1 cellular context compared by ENCODE assay signal in the genomic region with DNA sequence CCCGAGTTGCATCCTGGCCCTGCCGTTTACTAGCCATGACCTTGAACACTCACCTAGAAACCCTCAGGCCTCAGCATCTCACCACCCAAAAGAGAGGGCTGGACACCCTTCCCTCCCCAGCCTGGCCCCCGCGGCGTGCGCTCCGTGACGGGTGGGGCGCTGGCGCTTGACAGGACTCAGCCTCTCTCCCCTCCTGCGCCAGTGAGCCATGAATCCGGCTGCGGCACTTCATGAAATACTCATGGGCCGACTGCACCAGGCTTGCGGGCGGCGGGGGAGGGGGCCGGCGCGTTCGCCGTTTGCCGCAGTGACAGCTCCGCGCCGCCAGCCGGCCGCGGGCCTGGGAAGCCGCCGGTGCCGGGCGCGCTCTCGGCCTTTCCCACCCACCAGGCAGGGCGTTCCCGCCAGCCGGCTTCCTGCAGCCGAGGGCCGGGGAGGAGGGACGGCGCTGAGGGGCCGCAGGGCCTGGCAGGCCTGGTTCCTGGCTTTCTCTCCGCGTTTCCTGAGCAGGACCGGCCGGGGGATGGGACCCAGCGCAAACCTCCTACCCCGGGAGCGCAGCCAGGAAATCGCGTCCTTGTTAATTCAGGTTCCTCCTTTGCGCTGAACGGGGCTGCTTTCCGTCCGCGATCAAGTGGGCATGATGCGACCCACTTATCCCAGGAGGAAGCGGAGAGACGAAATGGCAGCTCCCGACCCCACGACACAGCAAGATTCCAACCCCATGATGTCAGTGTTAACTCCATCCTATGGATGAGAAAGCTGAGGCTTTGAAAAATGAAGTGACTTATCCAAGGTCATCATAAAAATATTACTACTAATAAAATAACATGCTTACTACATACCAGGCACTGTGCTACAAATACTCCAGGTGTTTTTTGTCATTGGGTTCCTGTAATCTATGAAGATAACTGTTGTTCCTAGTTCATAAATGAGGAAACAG.
A peak's percentile ranks its signal among the peaks of the same experiment; 100 is the strongest.
TF ChIP-seq lines count a peak whose summit lies in the region.

No MANE protein-coding gene starts in this region.

TF ChIP-seq in GM12878, 131 proteins besides CTCF, POLR2A, EP300 and RAD21 (continued from another document and continues in another):
- TF ChIP-seq, protein P1, sequence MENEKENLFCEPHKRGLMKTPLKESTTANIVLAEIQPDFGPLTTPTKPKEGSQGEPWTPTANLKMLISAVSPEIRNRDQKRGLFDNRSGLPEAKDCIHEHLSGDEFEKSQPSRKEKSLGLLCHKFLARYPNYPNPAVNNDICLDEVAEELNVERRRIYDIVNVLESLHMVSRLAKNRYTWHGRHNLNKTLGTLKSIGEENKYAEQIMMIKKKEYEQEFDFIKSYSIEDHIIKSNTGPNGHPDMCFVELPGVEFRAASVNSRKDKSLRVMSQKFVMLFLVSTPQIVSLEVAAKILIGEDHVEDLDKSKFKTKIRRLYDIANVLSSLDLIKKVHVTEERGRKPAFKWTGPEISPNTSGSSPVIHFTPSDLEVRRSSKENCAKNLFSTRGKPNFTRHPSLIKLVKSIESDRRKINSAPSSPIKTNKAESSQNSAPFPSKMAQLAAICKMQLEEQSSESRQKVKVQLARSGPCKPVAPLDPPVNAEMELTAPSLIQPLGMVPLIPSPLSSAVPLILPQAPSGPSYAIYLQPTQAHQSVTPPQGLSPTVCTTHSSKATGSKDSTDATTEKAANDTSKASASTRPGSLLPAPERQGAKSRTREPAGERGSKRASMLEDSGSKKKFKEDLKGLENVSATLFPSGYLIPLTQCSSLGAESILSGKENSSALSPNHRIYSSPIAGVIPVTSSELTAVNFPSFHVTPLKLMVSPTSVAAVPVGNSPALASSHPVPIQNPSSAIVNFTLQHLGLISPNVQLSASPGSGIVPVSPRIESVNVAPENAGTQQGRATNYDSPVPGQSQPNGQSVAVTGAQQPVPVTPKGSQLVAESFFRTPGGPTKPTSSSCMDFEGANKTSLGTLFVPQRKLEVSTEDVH (IDR thresholded peaks at IDR 0.05; ENCODE audit: low read depth, partially characterized antibody), result no peak
- TF ChIP-seq CUX1 (IDR thresholded peaks at IDR 0.05; ENCODE audit: insufficient replicate concordance, low read depth, low read length) (no peak), CBFB (IDR thresholded peaks at IDR 0.05; ENCODE audit: low read depth) (no peak), DPF2 (IDR thresholded peaks at IDR 0.05) (peak; percentile 87; the same call in 1 of the 2 replicates), YY1 (IDR thresholded peaks at IDR 0.05; ENCODE audit: low read depth, low read length) (no peak), SIN3A (IDR thresholded peaks at IDR 0.05; ENCODE audit: low read depth, low read length) (peak; percentile 33; the same call in 1 of the 2 replicates), ZNF24 (IDR thresholded peaks at IDR 0.05) (0 out of 2 replicates have a peak, but pooled peaks have one; percentile 59), ATF3 (IDR thresholded peaks at IDR 0.05; ENCODE audit: borderline replicate concordance, extremely low read depth, low read depth, low read length) (no peak), PAX5 (IDR thresholded peaks at IDR 0.05; ENCODE audit: borderline replicate concordance, low read depth, low read length) (peak; percentile 78; the same call in 1 of the 2 replicates), CREB1 (IDR thresholded peaks at IDR 0.05; ENCODE audit: low read depth) (no peak), BRCA1 (IDR thresholded peaks at IDR 0.05; ENCODE audit: low read depth, low read length) (no peak), PML (IDR thresholded peaks at IDR 0.05; ENCODE audit: low read length) (no peak), ZNF384 (IDR thresholded peaks at IDR 0.05; ENCODE audit: borderline replicate concordance, low read depth, low read length) (no peak), RB1 (IDR thresholded peaks at IDR 0.05; ENCODE audit: borderline replicate concordance) (peak; percentile 84; the same call in 1 of the 2 replicates), REST (IDR thresholded peaks at IDR 0.05; ENCODE audit: low read depth, low read length) (no peak), IRF4 (IDR thresholded peaks at IDR 0.05; ENCODE audit: low read depth, low read length) (no peak), SMARCA5 (IDR thresholded peaks at IDR 0.05) (peak; percentile 59), FOXK2 (IDR thresholded peaks at IDR 0.05) (no peak), ZNF207 (IDR thresholded peaks at IDR 0.05; ENCODE audit: borderline replicate concordance) (0 out of 2 replicates have a peak, but pooled peaks have one; percentile 51), CHD1 (IDR thresholded peaks at IDR 0.05; ENCODE audit: low read depth, low read length) (no peak), NFYA (IDR thresholded peaks at IDR 0.05; ENCODE audit: borderline replicate concordance, low read depth, low read length) (no peak), TCF3 (IDR thresholded peaks at IDR 0.05; ENCODE audit: borderline replicate concordance, insufficient read depth, low read depth, low read length) (no peak), RCOR1 (conservative IDR thresholded peaks at IDR 0.05; ENCODE audit: low read depth, low read length) (peak; percentile 53; the same call in 1 of the 2 replicates), RAD51 (IDR thresholded peaks at IDR 0.05) (no peak), BHLHE40 (IDR thresholded peaks at IDR 0.05; ENCODE audit: borderline replicate concordance in 1 of 2, low read depth in 2 of 2, low read length in 1 of 2) (peak; percentile 34 to 69; a peak in 2 of 4 replicates), NRF1 (conservative IDR thresholded peaks at IDR 0.05; ENCODE audit: low read depth, low read length) (no peak)
- TF ChIP-seq, protein P2, sequence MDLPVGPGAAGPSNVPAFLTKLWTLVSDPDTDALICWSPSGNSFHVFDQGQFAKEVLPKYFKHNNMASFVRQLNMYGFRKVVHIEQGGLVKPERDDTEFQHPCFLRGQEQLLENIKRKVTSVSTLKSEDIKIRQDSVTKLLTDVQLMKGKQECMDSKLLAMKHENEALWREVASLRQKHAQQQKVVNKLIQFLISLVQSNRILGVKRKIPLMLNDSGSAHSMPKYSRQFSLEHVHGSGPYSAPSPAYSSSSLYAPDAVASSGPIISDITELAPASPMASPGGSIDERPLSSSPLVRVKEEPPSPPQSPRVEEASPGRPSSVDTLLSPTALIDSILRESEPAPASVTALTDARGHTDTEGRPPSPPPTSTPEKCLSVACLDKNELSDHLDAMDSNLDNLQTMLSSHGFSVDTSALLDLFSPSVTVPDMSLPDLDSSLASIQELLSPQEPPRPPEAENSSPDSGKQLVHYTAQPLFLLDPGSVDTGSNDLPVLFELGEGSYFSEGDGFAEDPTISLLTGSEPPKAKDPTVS (IDR thresholded peaks at IDR 0.05; ENCODE audit: low read depth, low read length), result no peak
- TF ChIP-seq, protein P3, sequence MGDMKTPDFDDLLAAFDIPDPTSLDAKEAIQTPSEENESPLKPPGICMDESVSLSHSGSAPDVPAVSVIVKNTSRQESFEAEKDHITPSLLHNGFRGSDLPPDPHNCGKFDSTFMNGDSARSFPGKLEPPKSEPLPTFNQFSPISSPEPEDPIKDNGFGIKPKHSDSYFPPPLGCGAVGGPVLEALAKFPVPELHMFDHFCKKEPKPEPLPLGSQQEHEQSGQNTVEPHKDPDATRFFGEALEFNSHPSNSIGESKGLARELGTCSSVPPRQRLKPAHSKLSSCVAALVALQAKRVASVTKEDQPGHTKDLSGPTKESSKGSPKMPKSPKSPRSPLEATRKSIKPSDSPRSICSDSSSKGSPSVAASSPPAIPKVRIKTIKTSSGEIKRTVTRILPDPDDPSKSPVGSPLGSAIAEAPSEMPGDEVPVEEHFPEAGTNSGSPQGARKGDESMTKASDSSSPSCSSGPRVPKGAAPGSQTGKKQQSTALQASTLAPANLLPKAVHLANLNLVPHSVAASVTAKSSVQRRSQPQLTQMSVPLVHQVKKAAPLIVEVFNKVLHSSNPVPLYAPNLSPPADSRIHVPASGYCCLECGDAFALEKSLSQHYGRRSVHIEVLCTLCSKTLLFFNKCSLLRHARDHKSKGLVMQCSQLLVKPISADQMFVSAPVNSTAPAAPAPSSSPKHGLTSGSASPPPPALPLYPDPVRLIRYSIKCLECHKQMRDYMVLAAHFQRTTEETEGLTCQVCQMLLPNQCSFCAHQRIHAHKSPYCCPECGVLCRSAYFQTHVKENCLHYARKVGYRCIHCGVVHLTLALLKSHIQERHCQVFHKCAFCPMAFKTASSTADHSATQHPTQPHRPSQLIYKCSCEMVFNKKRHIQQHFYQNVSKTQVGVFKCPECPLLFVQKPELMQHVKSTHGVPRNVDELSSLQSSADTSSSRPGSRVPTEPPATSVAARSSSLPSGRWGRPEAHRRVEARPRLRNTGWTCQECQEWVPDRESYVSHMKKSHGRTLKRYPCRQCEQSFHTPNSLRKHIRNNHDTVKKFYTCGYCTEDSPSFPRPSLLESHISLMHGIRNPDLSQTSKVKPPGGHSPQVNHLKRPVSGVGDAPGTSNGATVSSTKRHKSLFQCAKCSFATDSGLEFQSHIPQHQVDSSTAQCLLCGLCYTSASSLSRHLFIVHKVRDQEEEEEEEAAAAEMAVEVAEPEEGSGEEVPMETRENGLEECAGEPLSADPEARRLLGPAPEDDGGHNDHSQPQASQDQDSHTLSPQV (IDR thresholded peaks at IDR 0.05), result no peak
- TF ChIP-seq, protein P4, sequence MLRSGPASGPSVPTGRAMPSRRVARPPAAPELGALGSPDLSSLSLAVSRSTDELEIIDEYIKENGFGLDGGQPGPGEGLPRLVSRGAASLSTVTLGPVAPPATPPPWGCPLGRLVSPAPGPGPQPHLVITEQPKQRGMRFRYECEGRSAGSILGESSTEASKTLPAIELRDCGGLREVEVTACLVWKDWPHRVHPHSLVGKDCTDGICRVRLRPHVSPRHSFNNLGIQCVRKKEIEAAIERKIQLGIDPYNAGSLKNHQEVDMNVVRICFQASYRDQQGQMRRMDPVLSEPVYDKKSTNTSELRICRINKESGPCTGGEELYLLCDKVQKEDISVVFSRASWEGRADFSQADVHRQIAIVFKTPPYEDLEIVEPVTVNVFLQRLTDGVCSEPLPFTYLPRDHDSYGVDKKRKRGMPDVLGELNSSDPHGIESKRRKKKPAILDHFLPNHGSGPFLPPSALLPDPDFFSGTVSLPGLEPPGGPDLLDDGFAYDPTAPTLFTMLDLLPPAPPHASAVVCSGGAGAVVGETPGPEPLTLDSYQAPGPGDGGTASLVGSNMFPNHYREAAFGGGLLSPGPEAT (IDR thresholded peaks at IDR 0.05; ENCODE audit: low read depth), result peak; percentile 37; the same call in 1 of the 2 replicates
